In the genomic region with DNA sequence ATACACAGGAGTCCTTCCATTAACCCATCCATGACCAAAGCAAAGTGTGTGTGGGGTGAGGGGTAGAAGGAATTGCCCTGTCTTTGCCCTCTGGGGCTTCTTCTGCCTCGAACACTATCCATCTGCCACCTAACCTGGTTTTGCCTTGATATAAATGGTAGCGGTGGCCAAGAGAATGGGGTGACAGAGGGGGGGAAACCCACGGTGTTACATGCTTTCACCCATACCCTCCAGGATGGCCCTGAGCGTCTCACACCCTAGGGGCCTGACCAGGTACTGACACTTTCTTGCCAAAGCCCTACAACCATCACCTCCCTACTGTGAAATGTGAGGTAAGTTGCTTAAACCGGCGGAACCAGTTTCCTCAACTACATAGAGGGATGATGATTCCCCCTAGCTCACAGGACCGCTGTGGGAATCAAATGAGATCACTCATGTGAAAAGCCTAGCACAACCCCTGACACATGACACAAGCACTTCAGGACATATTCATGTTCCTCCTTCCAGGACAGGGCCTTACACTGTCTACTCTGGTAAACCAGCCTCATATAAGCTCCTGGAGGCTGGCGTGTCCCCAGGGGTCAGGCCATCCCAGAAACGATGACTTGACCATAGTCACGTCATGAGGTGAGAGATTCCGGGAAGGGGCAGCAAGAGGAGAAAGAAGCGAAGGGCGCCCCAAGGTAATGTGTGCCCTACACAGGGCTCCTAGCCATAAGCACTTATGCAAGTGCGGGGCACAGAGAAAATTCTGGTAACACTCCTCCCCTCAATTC, we compare ENCODE assay signal across 1 cellular context.
TF ChIP-seq lines count a peak whose summit lies in the region.

No MANE protein-coding gene starts in this region.

TF ChIP-seq in K562, 482 proteins besides CTCF, POLR2A, EP300 and RAD21 (continued from another document and continues in another):
- TF ChIP-seq, protein P1, sequence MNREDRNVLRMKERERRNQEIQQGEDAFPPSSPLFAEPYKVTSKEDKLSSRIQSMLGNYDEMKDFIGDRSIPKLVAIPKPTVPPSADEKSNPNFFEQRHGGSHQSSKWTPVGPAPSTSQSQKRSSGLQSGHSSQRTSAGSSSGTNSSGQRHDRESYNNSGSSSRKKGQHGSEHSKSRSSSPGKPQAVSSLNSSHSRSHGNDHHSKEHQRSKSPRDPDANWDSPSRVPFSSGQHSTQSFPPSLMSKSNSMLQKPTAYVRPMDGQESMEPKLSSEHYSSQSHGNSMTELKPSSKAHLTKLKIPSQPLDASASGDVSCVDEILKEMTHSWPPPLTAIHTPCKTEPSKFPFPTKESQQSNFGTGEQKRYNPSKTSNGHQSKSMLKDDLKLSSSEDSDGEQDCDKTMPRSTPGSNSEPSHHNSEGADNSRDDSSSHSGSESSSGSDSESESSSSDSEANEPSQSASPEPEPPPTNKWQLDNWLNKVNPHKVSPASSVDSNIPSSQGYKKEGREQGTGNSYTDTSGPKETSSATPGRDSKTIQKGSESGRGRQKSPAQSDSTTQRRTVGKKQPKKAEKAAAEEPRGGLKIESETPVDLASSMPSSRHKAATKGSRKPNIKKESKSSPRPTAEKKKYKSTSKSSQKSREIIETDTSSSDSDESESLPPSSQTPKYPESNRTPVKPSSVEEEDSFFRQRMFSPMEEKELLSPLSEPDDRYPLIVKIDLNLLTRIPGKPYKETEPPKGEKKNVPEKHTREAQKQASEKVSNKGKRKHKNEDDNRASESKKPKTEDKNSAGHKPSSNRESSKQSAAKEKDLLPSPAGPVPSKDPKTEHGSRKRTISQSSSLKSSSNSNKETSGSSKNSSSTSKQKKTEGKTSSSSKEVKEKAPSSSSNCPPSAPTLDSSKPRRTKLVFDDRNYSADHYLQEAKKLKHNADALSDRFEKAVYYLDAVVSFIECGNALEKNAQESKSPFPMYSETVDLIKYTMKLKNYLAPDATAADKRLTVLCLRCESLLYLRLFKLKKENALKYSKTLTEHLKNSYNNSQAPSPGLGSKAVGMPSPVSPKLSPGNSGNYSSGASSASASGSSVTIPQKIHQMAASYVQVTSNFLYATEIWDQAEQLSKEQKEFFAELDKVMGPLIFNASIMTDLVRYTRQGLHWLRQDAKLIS (CRISPR knock-in tag; IDR thresholded peaks at IDR 0.05) = no peak
- TF ChIP-seq TEAD2 (tag; IDR thresholded peaks at IDR 0.05) (0 out of 2 replicates have a peak, but pooled peaks have one; percentile 31), SRSF3 (IDR thresholded peaks at IDR 0.05; ENCODE audit: insufficient read depth, low read length) (no peak), MAX (CRISPR knock-in tag; IDR thresholded peaks at IDR 0.05) (no peak), THRB (CRISPR knock-in tag; conservative IDR thresholded peaks at IDR 0.05) (no peak; the same call in 1 of the 2 replicates), KLF16 (IDR thresholded peaks at IDR 0.05) (no peak), TBP (optimal IDR thresholded peaks at IDR 0.05; ENCODE audit: low read depth, low read length) (peak; percentile 50), NCOR1 (IDR thresholded peaks at IDR 0.05) (no peak), ZNF212 (CRISPR knock-in tag; IDR thresholded peaks at IDR 0.05) (no peak), E4F1 (CRISPR knock-in tag; IDR thresholded peaks at IDR 0.05; ENCODE audit: borderline replicate concordance) (no peak; the same call in 1 of the 2 replicates), ZKSCAN3 (CRISPR knock-in tag; IDR thresholded peaks at IDR 0.05) (0 out of 2 replicates have a peak, but pooled peaks have one; percentile 35), HDAC2 (IDR thresholded peaks at IDR 0.05) (no peak), ZNF175 (CRISPR knock-in tag; IDR thresholded peaks at IDR 0.05; ENCODE audit: low read depth) (no peak), ZNF124 (CRISPR knock-in tag; IDR thresholded peaks at IDR 0.05) (no peak), PTRF (tag; IDR thresholded peaks at IDR 0.05) (peak; percentile 50), ZNF347 (CRISPR knock-in tag; IDR thresholded peaks at IDR 0.05; ENCODE audit: low read depth) (0 out of 2 replicates have a peak, but pooled peaks have one; percentile 5), IFI16 (CRISPR knock-in tag; IDR thresholded peaks at IDR 0.05) (no peak), CBFA2T2 (conservative IDR thresholded peaks at IDR 0.05) (no peak), ERF (CRISPR knock-in tag; IDR thresholded peaks at IDR 0.05) (0 out of 2 replicates have a peak, but pooled peaks have one; percentile 62), CREM (IDR thresholded peaks at IDR 0.05; ENCODE audit: low read depth) (no peak), HDGF (IDR thresholded peaks at IDR 0.05) (no peak), RFX1 (IDR thresholded peaks at IDR 0.05) (no peak), MCM5 (IDR thresholded peaks at IDR 0.05; ENCODE audit: low read depth) (no peak), RB1 (IDR thresholded peaks at IDR 0.05; ENCODE audit: low read depth) (no peak), ZNF23 (CRISPR knock-in tag; IDR thresholded peaks at IDR 0.05) (no peak), ETV1 (tag; conservative IDR thresholded peaks at IDR 0.05; ENCODE audit: low read depth) (0 out of 2 replicates have a peak, but pooled peaks have one; percentile 15), TEAD4 (IDR thresholded peaks at IDR 0.05; ENCODE audit: low read length) (no peak), TEAD4 (CRISPR knock-in tag; IDR thresholded peaks at IDR 0.05; ENCODE audit: borderline replicate concordance) (no peak), RREB1 (CRISPR knock-in tag; IDR thresholded peaks at IDR 0.05) (no peak), FOXK1 (CRISPR knock-in tag; IDR thresholded peaks at IDR 0.05; ENCODE audit: borderline replicate concordance) (no peak), SLC30A9 (CRISPR knock-in tag; IDR thresholded peaks at IDR 0.05) (no peak), ETS1 (conservative IDR thresholded peaks at IDR 0.05; ENCODE audit: control insufficient read depth, low read depth, low read length) (no peak), ZFP30 (CRISPR knock-in tag; IDR thresholded peaks at IDR 0.05; ENCODE audit: borderline replicate concordance) (no peak), ZNF592 (IDR thresholded peaks at IDR 0.05) (peak; percentile 79), TAL1 (IDR thresholded peaks at IDR 0.05) (no peak)
- TF ChIP-seq, protein P2, sequence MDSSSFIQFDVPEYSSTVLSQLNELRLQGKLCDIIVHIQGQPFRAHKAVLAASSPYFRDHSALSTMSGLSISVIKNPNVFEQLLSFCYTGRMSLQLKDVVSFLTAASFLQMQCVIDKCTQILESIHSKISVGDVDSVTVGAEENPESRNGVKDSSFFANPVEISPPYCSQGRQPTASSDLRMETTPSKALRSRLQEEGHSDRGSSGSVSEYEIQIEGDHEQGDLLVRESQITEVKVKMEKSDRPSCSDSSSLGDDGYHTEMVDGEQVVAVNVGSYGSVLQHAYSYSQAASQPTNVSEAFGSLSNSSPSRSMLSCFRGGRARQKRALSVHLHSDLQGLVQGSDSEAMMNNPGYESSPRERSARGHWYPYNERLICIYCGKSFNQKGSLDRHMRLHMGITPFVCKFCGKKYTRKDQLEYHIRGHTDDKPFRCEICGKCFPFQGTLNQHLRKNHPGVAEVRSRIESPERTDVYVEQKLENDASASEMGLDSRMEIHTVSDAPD (CRISPR knock-in tag; IDR thresholded peaks at IDR 0.05) = no peak
